Comparison of ENCODE assay signal across 26 cellular contexts in the genomic region with DNA sequence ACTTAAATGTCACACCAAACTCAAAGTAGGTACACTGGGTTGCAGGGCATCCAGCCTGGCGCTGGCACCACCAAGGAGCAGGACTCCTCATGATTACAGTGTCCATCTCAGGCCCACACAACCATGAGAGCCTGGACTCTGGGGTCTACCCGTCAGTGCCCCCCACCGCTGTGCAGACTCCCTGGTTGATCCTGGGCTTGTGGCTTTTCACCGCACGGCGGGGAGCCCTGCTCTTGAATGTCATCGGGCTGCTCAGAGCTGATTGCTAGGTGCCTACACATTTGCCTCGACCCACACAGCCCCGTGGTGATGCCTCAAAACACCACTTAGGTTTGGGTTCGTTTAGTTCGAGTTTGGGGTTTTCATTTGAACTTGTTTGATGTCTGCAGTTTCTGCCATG.
"Had no signal": no experiment of that assay in that cellular context is flagged by ENCODE, and none has a peak within 500 bp of the region (broad histone marks: within the 10 kb centered on the region; RNA-seq: fewer than 3 reads in every experiment).

No MANE protein-coding gene starts in this region.

- H3K36me3 ChIP-seq: pancreas, prostate gland, thoracic aorta had no signal

- H3K27me3 ChIP-seq: pancreas, suprapubic skin, tibial artery, upper lobe of right lung had no signal

- FAIRE-seq: pancreas, urothelium cell line had no signal

- H3K4me3 ChIP-seq: left ventricle myocardium inferior, lung, mucosa of descending colon, pancreas, prostate gland, skin epidermis, suprapubic skin, thoracic aorta, tibial artery, upper lobe of right lung had no signal

- H3K36me3 Mint-ChIP-seq: natural killer cell treated with Interleukin-12 subunit alpha and Interleukin-12 subunit beta and Interleukin-15 and Interleukin-18, amount 100 ng/mL, for 72 hours had no signal

- DNase-seq: hypothalamus; left ventricle myocardium inferior; mesendoderm; midbrain; mucosa of descending colon; naive thymus-derived CD4-positive, alpha-beta T cell; pancreas; retina; right cardiac atrium; stimulated activated CD4-positive, alpha-beta T cell treated with anti-CD3 and anti-CD28 coated beads, Interleukin-12 subunit alpha, Interleukin-12 subunit beta, amount 100 ng/mL, for 4 hours; stimulated activated CD4-positive, alpha-beta T cell treated with anti-CD3 and anti-CD28 coated beads, Interleukin-15, amount 100 ng/mL, for 24 hours; stimulated activated CD4-positive, alpha-beta T cell treated with anti-CD3 and anti-CD28 coated beads, Interleukin-2, amount 100 ng/mL, for 24 hours; stimulated activated CD4-positive, alpha-beta T cell treated with anti-CD3 and anti-CD28 coated beads, Interleukin-4, amount 100 ng/mL, for 1 hour; stimulated activated naive CD4-positive, alpha-beta T cell; tibial artery; trophoblast cell; upper lobe of right lung had no signal

- H3K4me1 ChIP-seq: upper lobe of right lung had no signal

- H3K27ac ChIP-seq: left ventricle myocardium inferior, pancreas, prostate gland, skin epidermis, suprapubic skin, thoracic aorta, tibial artery, upper lobe of right lung had no signal

- H3K4me3 Mint-ChIP-seq: naive thymus-derived CD4-positive, alpha-beta T cell; natural killer cell treated with Interleukin-12 subunit alpha and Interleukin-12 subunit beta and Interleukin-15 and Interleukin-18, amount 100 ng/mL, for 72 hours; stimulated activated naive CD8-positive, alpha-beta T cell treated with anti-CD3 and anti-CD28 coated beads, Interleukin-15, Interleukin-2, amounts not matched to agents 100 ng/mL and 50 ng/mL, for 24 hours had no signal

- H3K9me3 Mint-ChIP-seq: natural killer cell treated with Interleukin-12 subunit alpha and Interleukin-12 subunit beta and Interleukin-15 and Interleukin-18, amount 100 ng/mL, for 72 hours; stimulated activated naive CD8-positive, alpha-beta T cell treated with anti-CD3 and anti-CD28 coated beads, Interleukin-15, Interleukin-2, amounts not matched to agents 100 ng/mL and 50 ng/mL, for 24 hours had no signal

- H3K9me3 ChIP-seq: left ventricle myocardium inferior, mucosa of descending colon, pancreas, prostate gland, suprapubic skin, thoracic aorta, tibial artery, upper lobe of right lung had no signal

- H3K27ac Mint-ChIP-seq: naive thymus-derived CD4-positive, alpha-beta T cell; natural killer cell treated with Interleukin-12 subunit alpha and Interleukin-12 subunit beta and Interleukin-15 and Interleukin-18, amount 100 ng/mL, for 72 hours; stimulated activated naive CD8-positive, alpha-beta T cell treated with anti-CD3 and anti-CD28 coated beads, Interleukin-15, Interleukin-2, amounts not matched to agents 100 ng/mL and 50 ng/mL, for 24 hours had no signal

- ATAC-seq: mucosa of descending colon; naive thymus-derived CD4-positive, alpha-beta T cell; natural killer cell treated with Interleukin-12 subunit alpha and Interleukin-12 subunit beta and Interleukin-15 and Interleukin-18, amount 100 ng/mL, for 72 hours; pancreas; sciatic nerve; upper lobe of right lung had no signal

- H3K27me3 Mint-ChIP-seq: naive thymus-derived CD4-positive, alpha-beta T cell; natural killer cell treated with Interleukin-12 subunit alpha and Interleukin-12 subunit beta and Interleukin-15 and Interleukin-18, amount 100 ng/mL, for 72 hours; stimulated activated naive CD8-positive, alpha-beta T cell treated with anti-CD3 and anti-CD28 coated beads, Interleukin-15, Interleukin-2, amounts not matched to agents 100 ng/mL and 50 ng/mL, for 24 hours had no signal
